1 cellular context compared by ENCODE assay signal in the genomic region with DNA sequence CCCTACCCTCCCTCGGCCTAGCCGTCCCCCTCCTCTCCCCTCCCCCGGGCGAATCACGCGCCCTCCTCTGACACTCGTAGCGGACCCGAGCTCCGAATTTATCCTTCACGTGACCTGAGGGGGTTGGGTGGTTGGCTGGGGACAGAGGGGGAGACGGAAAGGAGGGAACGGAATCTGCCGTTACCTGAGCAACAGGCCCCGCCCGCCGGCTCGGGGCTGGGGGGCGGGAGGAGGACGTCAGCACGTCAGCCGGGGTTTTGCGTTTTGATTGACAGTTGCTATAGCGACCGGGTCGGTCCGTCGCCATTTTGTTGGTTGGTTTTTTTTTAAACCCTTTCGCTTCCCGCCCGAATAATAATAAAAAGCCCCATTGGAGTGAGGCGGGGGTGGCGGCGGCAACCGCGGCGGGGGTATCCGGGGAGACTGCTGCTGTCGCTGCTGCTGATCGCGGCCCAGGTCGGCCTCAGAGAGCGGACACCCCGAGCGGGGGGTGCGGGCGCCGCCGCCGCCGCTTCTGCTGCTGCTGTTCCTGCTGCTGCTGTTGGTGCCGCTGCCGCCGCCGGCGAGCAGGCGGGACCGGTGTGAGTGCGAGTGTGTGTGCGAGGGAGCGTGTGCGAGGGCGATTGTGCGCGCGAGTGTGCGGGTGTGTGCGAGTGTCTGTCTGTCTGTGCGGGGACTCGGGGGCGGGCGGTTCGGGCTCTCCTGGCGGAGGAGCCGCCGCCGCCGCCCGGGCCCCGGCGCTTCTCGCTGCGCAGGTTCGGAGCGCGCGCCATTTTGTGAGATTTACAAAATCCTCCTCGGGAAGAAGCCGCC.
TF ChIP-seq lines count a peak whose summit lies in the region.

A gene (plus strand): TSS at position 286 of the 813 bp plus-strand sequence. CDS start 53,602 bp downstream, outside the sequence.

TF ChIP-seq in K562, 482 proteins besides CTCF, POLR2A, EP300 and RAD21 (continued from another document and continues in another):
- TF ChIP-seq, protein P1, sequence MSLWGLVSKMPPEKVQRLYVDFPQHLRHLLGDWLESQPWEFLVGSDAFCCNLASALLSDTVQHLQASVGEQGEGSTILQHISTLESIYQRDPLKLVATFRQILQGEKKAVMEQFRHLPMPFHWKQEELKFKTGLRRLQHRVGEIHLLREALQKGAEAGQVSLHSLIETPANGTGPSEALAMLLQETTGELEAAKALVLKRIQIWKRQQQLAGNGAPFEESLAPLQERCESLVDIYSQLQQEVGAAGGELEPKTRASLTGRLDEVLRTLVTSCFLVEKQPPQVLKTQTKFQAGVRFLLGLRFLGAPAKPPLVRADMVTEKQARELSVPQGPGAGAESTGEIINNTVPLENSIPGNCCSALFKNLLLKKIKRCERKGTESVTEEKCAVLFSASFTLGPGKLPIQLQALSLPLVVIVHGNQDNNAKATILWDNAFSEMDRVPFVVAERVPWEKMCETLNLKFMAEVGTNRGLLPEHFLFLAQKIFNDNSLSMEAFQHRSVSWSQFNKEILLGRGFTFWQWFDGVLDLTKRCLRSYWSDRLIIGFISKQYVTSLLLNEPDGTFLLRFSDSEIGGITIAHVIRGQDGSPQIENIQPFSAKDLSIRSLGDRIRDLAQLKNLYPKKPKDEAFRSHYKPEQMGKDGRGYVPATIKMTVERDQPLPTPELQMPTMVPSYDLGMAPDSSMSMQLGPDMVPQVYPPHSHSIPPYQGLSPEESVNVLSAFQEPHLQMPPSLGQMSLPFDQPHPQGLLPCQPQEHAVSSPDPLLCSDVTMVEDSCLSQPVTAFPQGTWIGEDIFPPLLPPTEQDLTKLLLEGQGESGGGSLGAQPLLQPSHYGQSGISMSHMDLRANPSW (CRISPR knock-in tag; IDR thresholded peaks at IDR 0.05), result 0 out of 2 replicates have a peak, but pooled peaks have one; percentile 84
- TF ChIP-seq EWSR1 (IDR thresholded peaks at IDR 0.05; ENCODE audit: borderline replicate concordance, low read depth, partially characterized antibody), result no peak
- TF ChIP-seq FOXA1 (IDR thresholded peaks at IDR 0.05; ENCODE audit: borderline replicate concordance), result no peak
- peak; percentile 39; the same call in 1 of the 2 replicates for TF ChIP-seq PHF21A (IDR thresholded peaks at IDR 0.05; ENCODE audit: borderline replicate concordance, low read depth)
- TF ChIP-seq, protein P2, sequence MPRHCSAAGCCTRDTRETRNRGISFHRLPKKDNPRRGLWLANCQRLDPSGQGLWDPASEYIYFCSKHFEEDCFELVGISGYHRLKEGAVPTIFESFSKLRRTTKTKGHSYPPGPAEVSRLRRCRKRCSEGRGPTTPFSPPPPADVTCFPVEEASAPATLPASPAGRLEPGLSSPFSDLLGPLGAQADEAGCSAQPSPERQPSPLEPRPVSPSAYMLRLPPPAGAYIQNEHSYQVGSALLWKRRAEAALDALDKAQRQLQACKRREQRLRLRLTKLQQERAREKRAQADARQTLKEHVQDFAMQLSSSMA (CRISPR knock-in tag; IDR thresholded peaks at IDR 0.05), result no peak
- TF ChIP-seq NFIX (CRISPR knock-in tag; IDR thresholded peaks at IDR 0.05; ENCODE audit: low read depth), result no peak
- TF ChIP-seq CXXC5 (CRISPR knock-in tag; IDR thresholded peaks at IDR 0.05), result peak; percentile 59
- TF ChIP-seq, protein P3, sequence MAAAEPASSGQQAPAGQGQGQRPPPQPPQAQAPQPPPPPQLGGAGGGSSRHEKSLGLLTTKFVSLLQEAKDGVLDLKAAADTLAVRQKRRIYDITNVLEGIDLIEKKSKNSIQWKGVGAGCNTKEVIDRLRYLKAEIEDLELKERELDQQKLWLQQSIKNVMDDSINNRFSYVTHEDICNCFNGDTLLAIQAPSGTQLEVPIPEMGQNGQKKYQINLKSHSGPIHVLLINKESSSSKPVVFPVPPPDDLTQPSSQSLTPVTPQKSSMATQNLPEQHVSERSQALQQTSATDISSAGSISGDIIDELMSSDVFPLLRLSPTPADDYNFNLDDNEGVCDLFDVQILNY (CRISPR knock-in tag; IDR thresholded peaks at IDR 0.05), result no peak
- no peak for TF ChIP-seq SMARCC2 (IDR thresholded peaks at IDR 0.05; ENCODE audit: low read depth)
- TF ChIP-seq SREBF1 (IDR thresholded peaks at IDR 0.05; ENCODE audit: borderline replicate concordance, low read depth, low read length), result no peak
- TF ChIP-seq ZNF347 (CRISPR knock-in tag; IDR thresholded peaks at IDR 0.05; ENCODE audit: low read depth), result no peak
- no peak for TF ChIP-seq MTA2 (IDR thresholded peaks at IDR 0.05; ENCODE audit: low read depth)
- TF ChIP-seq, protein P4, sequence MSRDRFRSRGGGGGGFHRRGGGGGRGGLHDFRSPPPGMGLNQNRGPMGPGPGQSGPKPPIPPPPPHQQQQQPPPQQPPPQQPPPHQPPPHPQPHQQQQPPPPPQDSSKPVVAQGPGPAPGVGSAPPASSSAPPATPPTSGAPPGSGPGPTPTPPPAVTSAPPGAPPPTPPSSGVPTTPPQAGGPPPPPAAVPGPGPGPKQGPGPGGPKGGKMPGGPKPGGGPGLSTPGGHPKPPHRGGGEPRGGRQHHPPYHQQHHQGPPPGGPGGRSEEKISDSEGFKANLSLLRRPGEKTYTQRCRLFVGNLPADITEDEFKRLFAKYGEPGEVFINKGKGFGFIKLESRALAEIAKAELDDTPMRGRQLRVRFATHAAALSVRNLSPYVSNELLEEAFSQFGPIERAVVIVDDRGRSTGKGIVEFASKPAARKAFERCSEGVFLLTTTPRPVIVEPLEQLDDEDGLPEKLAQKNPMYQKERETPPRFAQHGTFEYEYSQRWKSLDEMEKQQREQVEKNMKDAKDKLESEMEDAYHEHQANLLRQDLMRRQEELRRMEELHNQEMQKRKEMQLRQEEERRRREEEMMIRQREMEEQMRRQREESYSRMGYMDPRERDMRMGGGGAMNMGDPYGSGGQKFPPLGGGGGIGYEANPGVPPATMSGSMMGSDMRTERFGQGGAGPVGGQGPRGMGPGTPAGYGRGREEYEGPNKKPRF (IDR thresholded peaks at IDR 0.05; ENCODE audit: low read depth, low read length), result no peak
- TF ChIP-seq FOXK2 (conservative IDR thresholded peaks at IDR 0.05 in 1 of 2, IDR thresholded peaks at IDR 0.05 in 1 of 2; ENCODE audit: low read depth in 2 of 2), result peak; percentile 61 to 85
- TF ChIP-seq BACH1 (tag; IDR thresholded peaks at IDR 0.05), result no peak
- TF ChIP-seq SIN3B (IDR thresholded peaks at IDR 0.05; ENCODE audit: low read depth), result no peak
- no peak for TF ChIP-seq SRF (CRISPR knock-in tag; IDR thresholded peaks at IDR 0.05)
- TF ChIP-seq HSF4 (CRISPR knock-in tag; IDR thresholded peaks at IDR 0.05; ENCODE audit: borderline replicate concordance), result no peak
- TF ChIP-seq ZNF316 (IDR thresholded peaks at IDR 0.05), result no peak
- TF ChIP-seq FOXA3 (CRISPR knock-in tag; conservative IDR thresholded peaks at IDR 0.05 in 1 of 2, IDR thresholded peaks at IDR 0.05 in 1 of 2), result no peak
- TF ChIP-seq, protein P5, sequence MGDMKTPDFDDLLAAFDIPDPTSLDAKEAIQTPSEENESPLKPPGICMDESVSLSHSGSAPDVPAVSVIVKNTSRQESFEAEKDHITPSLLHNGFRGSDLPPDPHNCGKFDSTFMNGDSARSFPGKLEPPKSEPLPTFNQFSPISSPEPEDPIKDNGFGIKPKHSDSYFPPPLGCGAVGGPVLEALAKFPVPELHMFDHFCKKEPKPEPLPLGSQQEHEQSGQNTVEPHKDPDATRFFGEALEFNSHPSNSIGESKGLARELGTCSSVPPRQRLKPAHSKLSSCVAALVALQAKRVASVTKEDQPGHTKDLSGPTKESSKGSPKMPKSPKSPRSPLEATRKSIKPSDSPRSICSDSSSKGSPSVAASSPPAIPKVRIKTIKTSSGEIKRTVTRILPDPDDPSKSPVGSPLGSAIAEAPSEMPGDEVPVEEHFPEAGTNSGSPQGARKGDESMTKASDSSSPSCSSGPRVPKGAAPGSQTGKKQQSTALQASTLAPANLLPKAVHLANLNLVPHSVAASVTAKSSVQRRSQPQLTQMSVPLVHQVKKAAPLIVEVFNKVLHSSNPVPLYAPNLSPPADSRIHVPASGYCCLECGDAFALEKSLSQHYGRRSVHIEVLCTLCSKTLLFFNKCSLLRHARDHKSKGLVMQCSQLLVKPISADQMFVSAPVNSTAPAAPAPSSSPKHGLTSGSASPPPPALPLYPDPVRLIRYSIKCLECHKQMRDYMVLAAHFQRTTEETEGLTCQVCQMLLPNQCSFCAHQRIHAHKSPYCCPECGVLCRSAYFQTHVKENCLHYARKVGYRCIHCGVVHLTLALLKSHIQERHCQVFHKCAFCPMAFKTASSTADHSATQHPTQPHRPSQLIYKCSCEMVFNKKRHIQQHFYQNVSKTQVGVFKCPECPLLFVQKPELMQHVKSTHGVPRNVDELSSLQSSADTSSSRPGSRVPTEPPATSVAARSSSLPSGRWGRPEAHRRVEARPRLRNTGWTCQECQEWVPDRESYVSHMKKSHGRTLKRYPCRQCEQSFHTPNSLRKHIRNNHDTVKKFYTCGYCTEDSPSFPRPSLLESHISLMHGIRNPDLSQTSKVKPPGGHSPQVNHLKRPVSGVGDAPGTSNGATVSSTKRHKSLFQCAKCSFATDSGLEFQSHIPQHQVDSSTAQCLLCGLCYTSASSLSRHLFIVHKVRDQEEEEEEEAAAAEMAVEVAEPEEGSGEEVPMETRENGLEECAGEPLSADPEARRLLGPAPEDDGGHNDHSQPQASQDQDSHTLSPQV (IDR thresholded peaks at IDR 0.05), result no peak
- TF ChIP-seq ZSCAN32 (CRISPR knock-in tag; IDR thresholded peaks at IDR 0.05), result no peak
- TF ChIP-seq EP400 (IDR thresholded peaks at IDR 0.05), result peak; percentile 89
- no peak for TF ChIP-seq MEF2A (IDR thresholded peaks at IDR 0.05; ENCODE audit: control insufficient read depth, low read depth, low read length)
- no peak for TF ChIP-seq KAT8 (IDR thresholded peaks at IDR 0.05; ENCODE audit: low read depth)
- TF ChIP-seq NFRKB (IDR thresholded peaks at IDR 0.05; ENCODE audit: low read depth), result peak; percentile 91
- TF ChIP-seq, protein P6, sequence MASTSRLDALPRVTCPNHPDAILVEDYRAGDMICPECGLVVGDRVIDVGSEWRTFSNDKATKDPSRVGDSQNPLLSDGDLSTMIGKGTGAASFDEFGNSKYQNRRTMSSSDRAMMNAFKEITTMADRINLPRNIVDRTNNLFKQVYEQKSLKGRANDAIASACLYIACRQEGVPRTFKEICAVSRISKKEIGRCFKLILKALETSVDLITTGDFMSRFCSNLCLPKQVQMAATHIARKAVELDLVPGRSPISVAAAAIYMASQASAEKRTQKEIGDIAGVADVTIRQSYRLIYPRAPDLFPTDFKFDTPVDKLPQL (IDR thresholded peaks at IDR 0.05; ENCODE audit: extremely low read depth, insufficient read length), result no peak
- TF ChIP-seq MYNN (IDR thresholded peaks at IDR 0.05), result peak; percentile 14; the same call in 1 of the 2 replicates
- TF ChIP-seq MYNN (CRISPR knock-in tag; IDR thresholded peaks at IDR 0.05), result no peak
- TF ChIP-seq, protein P7, sequence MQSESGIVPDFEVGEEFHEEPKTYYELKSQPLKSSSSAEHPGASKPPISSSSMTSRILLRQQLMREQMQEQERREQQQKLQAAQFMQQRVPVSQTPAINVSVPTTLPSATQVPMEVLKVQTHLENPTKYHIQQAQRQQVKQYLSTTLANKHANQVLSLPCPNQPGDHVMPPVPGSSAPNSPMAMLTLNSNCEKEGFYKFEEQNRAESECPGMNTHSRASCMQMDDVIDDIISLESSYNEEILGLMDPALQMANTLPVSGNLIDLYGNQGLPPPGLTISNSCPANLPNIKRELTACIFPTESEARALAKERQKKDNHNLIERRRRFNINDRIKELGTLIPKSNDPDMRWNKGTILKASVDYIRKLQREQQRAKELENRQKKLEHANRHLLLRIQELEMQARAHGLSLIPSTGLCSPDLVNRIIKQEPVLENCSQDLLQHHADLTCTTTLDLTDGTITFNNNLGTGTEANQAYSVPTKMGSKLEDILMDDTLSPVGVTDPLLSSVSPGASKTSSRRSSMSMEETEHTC (IDR thresholded peaks at IDR 0.05), result peak; percentile 94
- TF ChIP-seq CCNT2 (IDR thresholded peaks at IDR 0.05; ENCODE audit: borderline replicate concordance, extremely low read depth, insufficient read length, low read depth, low read length), result peak; percentile 35
- TF ChIP-seq, protein P8, sequence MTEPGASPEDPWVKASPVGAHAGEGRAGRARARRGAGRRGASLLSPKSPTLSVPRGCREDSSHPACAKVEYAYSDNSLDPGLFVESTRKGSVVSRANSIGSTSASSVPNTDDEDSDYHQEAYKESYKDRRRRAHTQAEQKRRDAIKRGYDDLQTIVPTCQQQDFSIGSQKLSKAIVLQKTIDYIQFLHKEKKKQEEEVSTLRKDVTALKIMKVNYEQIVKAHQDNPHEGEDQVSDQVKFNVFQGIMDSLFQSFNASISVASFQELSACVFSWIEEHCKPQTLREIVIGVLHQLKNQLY (CRISPR knock-in tag; conservative IDR thresholded peaks at IDR 0.05), result no peak
- no peak for TF ChIP-seq HNRNPK (IDR thresholded peaks at IDR 0.05; ENCODE audit: low read depth, low read length, poor library complexity, severe bottlenecking)
- TF ChIP-seq TEAD4 (IDR thresholded peaks at IDR 0.05; ENCODE audit: low read length), result 0 out of 2 replicates have a peak, but pooled peaks have one; percentile 20
- no peak for TF ChIP-seq TEAD4 (CRISPR knock-in tag; IDR thresholded peaks at IDR 0.05; ENCODE audit: borderline replicate concordance)
- TF ChIP-seq, protein P9, sequence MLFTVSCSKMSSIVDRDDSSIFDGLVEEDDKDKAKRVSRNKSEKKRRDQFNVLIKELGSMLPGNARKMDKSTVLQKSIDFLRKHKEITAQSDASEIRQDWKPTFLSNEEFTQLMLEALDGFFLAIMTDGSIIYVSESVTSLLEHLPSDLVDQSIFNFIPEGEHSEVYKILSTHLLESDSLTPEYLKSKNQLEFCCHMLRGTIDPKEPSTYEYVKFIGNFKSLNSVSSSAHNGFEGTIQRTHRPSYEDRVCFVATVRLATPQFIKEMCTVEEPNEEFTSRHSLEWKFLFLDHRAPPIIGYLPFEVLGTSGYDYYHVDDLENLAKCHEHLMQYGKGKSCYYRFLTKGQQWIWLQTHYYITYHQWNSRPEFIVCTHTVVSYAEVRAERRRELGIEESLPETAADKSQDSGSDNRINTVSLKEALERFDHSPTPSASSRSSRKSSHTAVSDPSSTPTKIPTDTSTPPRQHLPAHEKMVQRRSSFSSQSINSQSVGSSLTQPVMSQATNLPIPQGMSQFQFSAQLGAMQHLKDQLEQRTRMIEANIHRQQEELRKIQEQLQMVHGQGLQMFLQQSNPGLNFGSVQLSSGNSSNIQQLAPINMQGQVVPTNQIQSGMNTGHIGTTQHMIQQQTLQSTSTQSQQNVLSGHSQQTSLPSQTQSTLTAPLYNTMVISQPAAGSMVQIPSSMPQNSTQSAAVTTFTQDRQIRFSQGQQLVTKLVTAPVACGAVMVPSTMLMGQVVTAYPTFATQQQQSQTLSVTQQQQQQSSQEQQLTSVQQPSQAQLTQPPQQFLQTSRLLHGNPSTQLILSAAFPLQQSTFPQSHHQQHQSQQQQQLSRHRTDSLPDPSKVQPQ (CRISPR knock-in tag; IDR thresholded peaks at IDR 0.05; ENCODE audit: borderline replicate concordance), result no peak
- TF ChIP-seq RBM17 (IDR thresholded peaks at IDR 0.05; ENCODE audit: borderline replicate concordance, low read depth, low read length), result no peak
- peak; percentile 74; the same call in 1 of the 2 replicates for TF ChIP-seq TGIF2 (CRISPR knock-in tag; IDR thresholded peaks at IDR 0.05)
- TF ChIP-seq, protein P10, sequence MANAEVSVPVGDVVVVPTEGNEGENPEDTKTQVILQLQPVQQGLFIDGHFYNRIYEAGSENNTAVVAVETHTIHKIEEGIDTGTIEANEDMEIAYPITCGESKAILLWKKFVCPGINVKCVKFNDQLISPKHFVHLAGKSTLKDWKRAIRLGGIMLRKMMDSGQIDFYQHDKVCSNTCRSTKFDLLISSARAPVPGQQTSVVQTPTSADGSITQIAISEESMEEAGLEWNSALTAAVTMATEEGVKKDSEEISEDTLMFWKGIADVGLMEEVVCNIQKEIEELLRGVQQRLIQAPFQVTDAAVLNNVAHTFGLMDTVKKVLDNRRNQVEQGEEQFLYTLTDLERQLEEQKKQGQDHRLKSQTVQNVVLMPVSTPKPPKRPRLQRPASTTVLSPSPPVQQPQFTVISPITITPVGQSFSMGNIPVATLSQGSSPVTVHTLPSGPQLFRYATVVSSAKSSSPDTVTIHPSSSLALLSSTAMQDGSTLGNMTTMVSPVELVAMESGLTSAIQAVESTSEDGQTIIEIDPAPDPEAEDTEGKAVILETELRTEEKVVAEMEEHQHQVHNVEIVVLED (CRISPR knock-in tag; IDR thresholded peaks at IDR 0.05), result peak; percentile 89
- no peak for TF ChIP-seq SAFB2 (IDR thresholded peaks at IDR 0.05; ENCODE audit: borderline replicate concordance, low read depth, low read length, severe bottlenecking)
